Comparison of ENCODE assay signal across 7 cellular contexts in the genomic region with DNA sequence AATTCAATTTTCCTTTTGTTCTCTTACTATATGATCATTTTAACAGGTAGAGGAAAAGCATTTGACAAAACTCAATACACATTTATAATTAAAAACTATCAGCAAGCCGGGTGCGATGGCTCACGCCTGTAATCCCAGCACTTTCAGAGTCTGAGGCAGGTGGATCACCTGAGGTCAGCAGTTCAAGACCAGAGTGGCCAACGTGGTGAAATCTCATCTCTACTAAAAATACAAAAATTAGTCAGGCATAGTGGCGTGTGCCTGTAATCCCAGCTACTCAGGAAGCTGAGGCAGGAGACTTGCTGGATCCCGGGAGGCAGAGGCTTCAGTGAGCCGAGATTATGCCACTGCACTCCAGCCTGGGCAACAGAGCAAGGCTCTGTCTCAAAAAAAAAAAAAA. TPM values are rescaled to one million over a fixed set of nuclear protein-coding genes. Genes with fewer than 3 reads are reported as not detected.
A peak's percentile ranks its signal among the peaks of the same experiment; 100 is the strongest.
DNase-seq lines count a peak whose midpoint lies in the region; ATAC-seq and TF ChIP-seq lines count a peak whose summit lies in the region.
"Not testable (repeated sequence)": the region's sequence is repeated elsewhere in the genome, so short reads cannot be mapped to it uniquely, and the experiment has no call there.

No MANE protein-coding gene starts in this region.

- H3K27ac ChIP-seq in CD4-positive, alpha-beta T cell (ENCODE audit: low read depth, low read length); psoas muscle: not testable (repeated sequence)

- TF ChIP-seq CTCF in CD4-positive, alpha-beta T cell (IDR thresholded peaks at IDR 0.05); activated B cell treated with CpG ODN at 0.5 μM for 24 hours (IDR thresholded peaks at IDR 0.05); psoas muscle (IDR thresholded peaks at IDR 0.05): not testable (repeated sequence)

- H3K9me3 ChIP-seq in CD4-positive, alpha-beta T cell (ENCODE audit: control insufficient read depth, low read length); T-helper 17 cell (ENCODE audit: control insufficient read depth, low read length, poor library complexity, severe bottlenecking); psoas muscle: not testable (repeated sequence)

- CTCF ChIA-PET in CD4-positive, alpha-beta T cell (lab: Charles Lee) = interaction anchor here (1.2 kb wide), 1 partner anchor 20 kb away, joined by 3 read pairs; no protein-coding TSS in a partner anchor
- CTCF ChIA-PET in activated B cell treated with CpG ODN at 0.5 μM for 24 hours (lab: Charles Lee) = not testable (repeated sequence)

- DNase-seq in CD4-positive, alpha-beta T cell; T-helper 17 cell; activated B cell treated with CpG ODN at 0.5 μM for 24 hours; psoas muscle; stimulated activated effector memory CD8-positive, alpha-beta T cell treated with anti-CD3 and anti-CD28 coated beads, Interleukin-12 subunit alpha, Interleukin-12 subunit beta, amount 100 ng/mL, for 72 hours (ENCODE audit: low spot score in 2 of 2): not testable (repeated sequence)
- peak; percentile 11 for DNase-seq in dermis blood vessel endothelial cell

- WGBS in psoas muscle, 3 donors = 51 to 71% (median 51%) methylated on average over 7 of the region's 7 CpGs

- peak overlapping the region; percentile 42 for H3K27ac Mint-ChIP-seq in CD4-positive, alpha-beta T cell
- H3K27ac Mint-ChIP-seq in T-helper 17 cell (peak overlapping the region; percentile 84), activated B cell treated with CpG ODN at 0.5 μM for 24 hours (peak overlapping the region; percentile 24)
- peak overlapping the region; percentile 6 for H3K27ac Mint-ChIP-seq in activated naive CD8-positive, alpha-beta T cell
- H3K27ac Mint-ChIP-seq in stimulated activated effector memory CD8-positive, alpha-beta T cell treated with anti-CD3 and anti-CD28 coated beads, Interleukin-12 subunit alpha, Interleukin-12 subunit beta, amount 100 ng/mL, for 72 hours = peak overlapping the region; percentile 58

- H3K4me3 ChIP-seq in psoas muscle = not testable (repeated sequence)

- peaks cover 45% of the 10 kb centered on the region for H3K4me1 ChIP-seq in psoas muscle

- not testable (repeated sequence) for H3K36me3 ChIP-seq in psoas muscle (ENCODE audit: insufficient read depth in 1 of 2, low read depth in 1 of 2)

- intact Hi-C loops in CD4-positive, alpha-beta T cell (cut with DNase I, micrococcal nuclease) = loop anchor here (2.0 to 5.0 kb wide), 2 partner anchors 15 to 33 kb away; no protein-coding TSS in a partner anchor
- intact Hi-C loops in activated B cell treated with CpG ODN at 0.5 μM for 24 hours (cut with micrococcal nuclease); psoas muscle (cut with DNase I): not testable (repeated sequence)

- POLR2A ChIA-PET in CD4-positive, alpha-beta T cell (lab: Charles Lee) = interaction anchor here (1.5 kb wide), 1 partner anchor 10 kb away, joined by 5 read pairs; no protein-coding TSS in a partner anchor
- POLR2A ChIA-PET in activated B cell treated with CpG ODN at 0.5 μM for 24 hours (lab: Charles Lee) = interaction anchor here (1.0 kb wide), 1 partner anchor 10 kb away, joined by 5 read pairs; no protein-coding TSS in a partner anchor

- ATAC-seq in CD4-positive, alpha-beta T cell (ENCODE audit: poor library complexity); T-helper 17 cell; activated B cell treated with CpG ODN at 0.5 μM for 24 hours (ENCODE audit: low read depth); stimulated activated effector memory CD8-positive, alpha-beta T cell treated with anti-CD3 and anti-CD28 coated beads, Interleukin-12 subunit alpha, Interleukin-12 subunit beta, amount 100 ng/mL, for 72 hours: not testable (repeated sequence)
- ATAC-seq in psoas muscle = peak in 3 of 4 donors; percentile 42 to 63 (median 57)

- not testable (repeated sequence) for H3K27me3 ChIP-seq in CD4-positive, alpha-beta T cell (ENCODE audit: control insufficient read depth, insufficient read depth, low read length); psoas muscle (ENCODE audit: insufficient read depth in 3 of 3, low read length in 2 of 3)

- H3K36me3 Mint-ChIP-seq in CD4-positive, alpha-beta T cell (ENCODE audit: low read depth); T-helper 17 cell (ENCODE audit: low read depth); activated naive CD8-positive, alpha-beta T cell; stimulated activated effector memory CD8-positive, alpha-beta T cell treated with anti-CD3 and anti-CD28 coated beads, Interleukin-12 subunit alpha, Interleukin-12 subunit beta, amount 100 ng/mL, for 72 hours: not testable (repeated sequence)
- H3K36me3 Mint-ChIP-seq in activated B cell treated with CpG ODN at 0.5 μM for 24 hours (ENCODE audit: low read depth) = peaks cover 22% of the 10 kb centered on the region

- H3K4me1 Mint-ChIP-seq in CD4-positive, alpha-beta T cell (ENCODE audit: low read depth) = peaks cover 89% of the 10 kb centered on the region
- H3K4me1 Mint-ChIP-seq in T-helper 17 cell (peaks cover 75% of the 10 kb centered on the region), activated B cell treated with CpG ODN at 0.5 μM for 24 hours (peaks cover 89% of the 10 kb centered on the region)
- peaks cover 89% of the 10 kb centered on the region for H3K4me1 Mint-ChIP-seq in activated naive CD8-positive, alpha-beta T cell (ENCODE audit: low read depth)
- peaks cover 78% of the 10 kb centered on the region for H3K4me1 Mint-ChIP-seq in stimulated activated effector memory CD8-positive, alpha-beta T cell treated with anti-CD3 and anti-CD28 coated beads, Interleukin-12 subunit alpha, Interleukin-12 subunit beta, amount 100 ng/mL, for 72 hours

- H3K9me3 Mint-ChIP-seq in CD4-positive, alpha-beta T cell; activated B cell treated with CpG ODN at 0.5 μM for 24 hours; activated naive CD8-positive, alpha-beta T cell (ENCODE audit: low read depth); stimulated activated effector memory CD8-positive, alpha-beta T cell treated with anti-CD3 and anti-CD28 coated beads, Interleukin-12 subunit alpha, Interleukin-12 subunit beta, amount 100 ng/mL, for 72 hours: not testable (repeated sequence)

- not testable (repeated sequence) for H3K27me3 Mint-ChIP-seq in CD4-positive, alpha-beta T cell; T-helper 17 cell; activated B cell treated with CpG ODN at 0.5 μM for 24 hours; activated naive CD8-positive, alpha-beta T cell

- H3K4me3 Mint-ChIP-seq in CD4-positive, alpha-beta T cell; T-helper 17 cell; activated B cell treated with CpG ODN at 0.5 μM for 24 hours; activated naive CD8-positive, alpha-beta T cell; stimulated activated effector memory CD8-positive, alpha-beta T cell treated with anti-CD3 and anti-CD28 coated beads, Interleukin-12 subunit alpha, Interleukin-12 subunit beta, amount 100 ng/mL, for 72 hours: not testable (repeated sequence)

RNA-seq across cellular contexts. Expression of a gene that starts 11.4 kb away (rescaled TPM):
- 100 to 1,000 TPM; 116 to 119 TPM for total RNA-seq in CD4-positive, alpha-beta T cell
- total RNA-seq in T-helper 17 cell = 100 to 1,000 TPM; 146 to 160 TPM
- 310 and 314 TPM in 2 replicates for total RNA-seq in activated B cell treated with CpG ODN at 0.5 μM for 24 hours
- 169 and 214 TPM in 2 replicates for total RNA-seq in dermis blood vessel endothelial cell
- total RNA-seq in psoas muscle = 10 to 100 TPM; 35.5 to 49.5 (median 39.5) TPM
- polyA plus RNA-seq in psoas muscle = 10 to 100 TPM; 10.8 to 28.8 (median 19.8) TPM

Comparison
In these comparisons a context has a peak if more than half of its experiments do, and no peak if none do; other contexts are left out.
1. H3K27ac Mint-ChIP-seq: peak in every context shown above with its lines; median percentile 84 in T-helper 17 cell; 58 in stimulated activated effector memory CD8-positive, alpha-beta T cell treated with anti-CD3 and anti-CD28 coated beads, Interleukin-12 subunit alpha, Interleukin-12 subunit beta, amount 100 ng/mL, for 72 hours; 42 in CD4-positive, alpha-beta T cell; 24 in activated B cell treated with CpG ODN at 0.5 μM for 24 hours; 6 in activated naive CD8-positive, alpha-beta T cell.